In the genomic region with DNA sequence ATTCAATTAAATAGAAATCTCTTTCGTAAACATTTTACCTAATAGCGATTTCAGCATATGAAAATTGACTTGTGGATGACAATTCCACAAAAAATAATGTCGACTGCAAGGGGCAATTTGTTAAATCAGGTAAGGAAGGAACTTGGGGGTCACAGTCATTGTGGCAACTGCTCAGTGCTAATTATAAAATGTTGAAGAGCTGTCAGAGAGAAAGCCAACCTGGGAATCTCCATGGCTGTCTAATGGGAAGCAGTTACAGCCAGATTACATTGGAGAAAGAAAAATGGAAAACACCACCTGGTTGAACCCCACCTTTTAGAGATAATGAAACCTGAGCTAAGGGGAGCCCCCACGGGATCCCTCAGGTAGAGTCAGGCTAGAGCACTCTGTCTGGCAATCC, we compare ENCODE assay signal across 18 cellular contexts.
"Had no signal": no experiment of that assay in that cellular context is flagged by ENCODE, and none has a peak within 500 bp of the region (broad histone marks: within the 10 kb centered on the region; RNA-seq: fewer than 3 reads in every experiment).

No MANE protein-coding gene starts in this region.

- H3K4me1 ChIP-seq: SJCRH30 had no signal

- H3K4me3 ChIP-seq: K562, SJCRH30 had no signal

- DNase-seq: Kasumi-1, MM.1S, NCI-H1092 treated with DMSO at 0.1 percent for 48 hours, NCI-H1436, NCI-H1930, NCI-H2081, NCI-H2107, NCI-H345, NCI-H69, NCI-H774, RPMI8226, SHP77 treated with DMSO at 0.1 percent for 48 hours, SJCRH30 had no signal

- H3K36me3 ChIP-seq: SJCRH30 had no signal

- H3K4me1 Mint-ChIP-seq: IgD-negative memory B cell had no signal

- H3K27ac Mint-ChIP-seq: IgD-negative memory B cell had no signal

- H3K27me3 Mint-ChIP-seq: IgD-negative memory B cell had no signal

- ATAC-seq: HepG2, K562, SK-N-SH treated with all-trans-retinoic acid at 6 μM for 48 hours had no signal

- H3K4me3 Mint-ChIP-seq: IgD-negative memory B cell had no signal

- H3K27ac ChIP-seq: KMS-11, SJCRH30 had no signal

- H3K27me3 ChIP-seq: SJCRH30 had no signal
